Comparison of ENCODE assay signal across 15 cellular contexts in the genomic region with DNA sequence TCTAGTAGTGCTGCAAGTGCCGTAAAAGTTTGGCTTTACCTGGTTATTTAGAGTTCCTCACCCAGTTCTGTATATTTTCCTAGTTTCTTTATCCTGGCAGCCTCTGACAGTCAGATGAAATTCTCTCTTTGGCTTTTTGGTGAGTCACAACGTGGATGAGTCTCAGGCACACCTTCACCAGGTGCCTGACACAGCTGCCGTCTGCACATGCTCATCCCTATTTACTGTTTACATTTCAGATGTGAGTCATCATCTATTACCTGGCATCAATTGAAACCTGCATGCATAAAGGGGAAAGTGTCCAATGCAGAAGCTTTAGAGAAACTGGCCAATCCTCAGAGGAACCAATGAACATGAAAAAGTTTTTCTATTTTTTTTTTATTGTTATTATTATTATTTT. TPM values are rescaled to one million over a fixed set of nuclear protein-coding genes. Genes with fewer than 3 reads are reported as not detected.
DNase-seq lines count a peak whose midpoint lies in the region; ATAC-seq, FAIRE-seq and TF ChIP-seq lines count a peak whose summit lies in the region.
"Had no signal": no experiment of that assay in that cellular context is flagged by ENCODE, and none has a peak within 500 bp of the region (broad histone marks: within the 10 kb centered on the region; RNA-seq: fewer than 3 reads in every experiment).

No MANE protein-coding gene starts in this region.

- H3K4me2 ChIP-seq in GM23338, result no peak overlapping the region

- H3K4me3 Mint-ChIP-seq in GM23338, result no peak overlapping the region
- H3K4me3 Mint-ChIP-seq: activated T-cell treated with anti-CD3 and anti-CD28 coated beads, Interleukin-2, amount 50 U/mL, for 72 hours; T-helper 1 cell treated with Interleukin-12 subunit alpha and Interleukin-12 subunit beta and Interleukin-4 antibody, amounts not matched to agents 30 μg/mL and 1 μg/mL, for 36 hours; WTC11 had no signal

- no peaks in the 10 kb centered on the region for H3K36me3 Mint-ChIP-seq in GM23338 (ENCODE audit: low read depth)
- H3K36me3 Mint-ChIP-seq: activated naive CD4-positive, alpha-beta T cell treated with anti-CD3 and anti-CD28 coated beads, Interleukin-2, amount 50 U/mL, for 72 hours; WTC11 had no signal

- TF ChIP-seq CTCF in epithelial cell of esophagus (IDR thresholded peaks at IDR 0.05; ENCODE audit: insufficient read depth, low read depth, low read length, missing control alignments), result no peak
- no peak for TF ChIP-seq CTCF in esophagus squamous epithelium (IDR thresholded peaks at IDR 0.05)
- TF ChIP-seq CTCF in gastrocnemius medialis (IDR thresholded peaks at IDR 0.05 in 4 of 5, conservative IDR thresholded peaks at IDR 0.05 in 1 of 5), result no peak
- no peak for TF ChIP-seq CTCF in GM23338 (conservative IDR thresholded peaks at IDR 0.05; ENCODE audit: low read depth in 2 of 2)

- peaks cover 5% of the 10 kb centered on the region for H3K27me3 Mint-ChIP-seq in GM23338 (ENCODE audit: insufficient read depth, low read depth, poor library complexity)

- DNase-seq in NCI-H1417 (lab: John Stamatoyannopoulos, UW) (peak in 2 of 3 experiments; percentile 40 to 76), NCI-H1417 treated with DMSO at 0.1 percent for 48 hours (lab: John Stamatoyannopoulos, UW) (no peak), NCI-H345 treated with DMSO at 0.1 percent for 48 hours (lab: John Stamatoyannopoulos, UW; ENCODE audit: unreplicated experiment) (peak; percentile 65), epithelial cell of esophagus (ENCODE audit: low read depth) (peak; percentile 98), urothelium cell line (ENCODE audit: low spot score) (peak; percentile 35), esophagus squamous epithelium (lab: John Stamatoyannopoulos, UW) (no peak), gastrocnemius medialis (no peak), GM23338 (ENCODE audit: low spot score) (no peak)
- DNase-seq: activated T-cell treated with anti-CD3 and anti-CD28 coated beads, Interleukin-2, amount 50 U/mL, for 72 hours; NCI-H2081 treated with DMSO at 0.1 percent for 48 hours had no signal

- in situ Hi-C loops in gastrocnemius medialis (cut with MboI; ENCODE audit: low sequenced_read_pairs in 4 of 4), result no loop called here

- no peaks in the 10 kb centered on the region for H3K36me3 ChIP-seq in esophagus squamous epithelium
- H3K36me3 ChIP-seq in gastrocnemius medialis, result no peaks in the 10 kb centered on the region
- no peaks in the 10 kb centered on the region for H3K36me3 ChIP-seq in GM23338 (ENCODE audit: insufficient read depth)

- H3K4me3 ChIP-seq in epithelial cell of esophagus (ENCODE audit: low read length), result no peak overlapping the region
- no peak overlapping the region for H3K4me3 ChIP-seq in esophagus squamous epithelium
- H3K4me3 ChIP-seq in gastrocnemius medialis, result no peak overlapping the region
- no peak overlapping the region for H3K4me3 ChIP-seq in GM23338

- intact Hi-C loops in esophagus squamous epithelium (cut with DNase I) (no loop called here), gastrocnemius medialis (cut with DNase I; ENCODE audit: low total_unique reads) (no loop called here)

- FAIRE-seq in urothelium cell line (lab: Jason Lieb, UNC), result no peak
- FAIRE-seq: GM12891 had no signal

- no peak overlapping the region for H2AFZ ChIP-seq in GM23338

- H3K27me3 ChIP-seq in esophagus squamous epithelium (peaks cover 0 to 4% (median 0%) of the 10 kb centered on the region in 4 donors), gastrocnemius medialis (no peaks in the 10 kb centered on the region), GM23338 (ENCODE audit: insufficient read depth) (no peaks in the 10 kb centered on the region)

- no peaks in the 10 kb centered on the region for H3F3A ChIP-seq in GM23338 (replicated peaks; ENCODE audit: low read depth)

- H3K4me1 Mint-ChIP-seq in GM23338, result peaks cover 19% of the 10 kb centered on the region

- no peaks in the 10 kb centered on the region for H3K79me2 ChIP-seq in GM23338 (replicated peaks; ENCODE audit: insufficient read depth)

- 22 to 41% methylated on average over 3 of the region's 3 CpGs for WGBS in esophagus squamous epithelium, 2 donors

- no peaks in the 10 kb centered on the region for H3K9me2 ChIP-seq in GM23338 (ENCODE audit: insufficient read depth)

- H3K4me1 ChIP-seq in esophagus squamous epithelium (peaks cover 4 to 53% (median 4%) of the 10 kb centered on the region in 3 donors), gastrocnemius medialis (no peaks in the 10 kb centered on the region), GM23338 (ENCODE audit: insufficient read depth) (no peaks in the 10 kb centered on the region; the same call in 1 of the 2 replicates)

- ATAC-seq in gastrocnemius medialis (no peak), GM23338 (no peak)
- ATAC-seq: activated naive CD4-positive, alpha-beta T cell treated with anti-CD3 and anti-CD28 coated beads, Interleukin-2, amount 50 U/mL, for 72 hours; activated T-cell treated with anti-CD3 and anti-CD28 coated beads, Interleukin-2, amount 50 U/mL, for 72 hours; WTC11 had no signal

- H3K27ac Mint-ChIP-seq in GM23338, result no peak overlapping the region
- H3K27ac Mint-ChIP-seq: activated naive CD4-positive, alpha-beta T cell treated with anti-CD3 and anti-CD28 coated beads, Interleukin-2, amount 50 U/mL, for 72 hours; activated T-cell treated with anti-CD3 and anti-CD28 coated beads, Interleukin-2, amount 50 U/mL, for 72 hours; T-helper 1 cell treated with Interleukin-12 subunit alpha and Interleukin-12 subunit beta and Interleukin-4 antibody, amounts not matched to agents 30 μg/mL and 1 μg/mL, for 36 hours; WTC11 had no signal

- H3K9me3 ChIP-seq in esophagus squamous epithelium, result no peaks in the 10 kb centered on the region
- no peaks in the 10 kb centered on the region for H3K9me3 ChIP-seq in gastrocnemius medialis

- H4K20me1 ChIP-seq in GM23338 (replicated peaks; ENCODE audit: insufficient read depth), result no peaks in the 10 kb centered on the region

- H3K9me3 Mint-ChIP-seq in GM23338, result no peaks in the 10 kb centered on the region
- H3K9me3 Mint-ChIP-seq: activated naive CD4-positive, alpha-beta T cell treated with anti-CD3 and anti-CD28 coated beads, Interleukin-2, amount 50 U/mL, for 72 hours; activated T-cell treated with anti-CD3 and anti-CD28 coated beads, Interleukin-2, amount 50 U/mL, for 72 hours; T-helper 1 cell treated with Interleukin-12 subunit alpha and Interleukin-12 subunit beta and Interleukin-4 antibody, amounts not matched to agents 30 μg/mL and 1 μg/mL, for 36 hours; WTC11 had no signal

- H3K27ac ChIP-seq in esophagus squamous epithelium, result peak overlapping the region in 1 of 4 donors; percentile 17
- no peak overlapping the region for H3K27ac ChIP-seq in gastrocnemius medialis
- no peak overlapping the region for H3K27ac ChIP-seq in GM23338 (ENCODE audit: low read depth)

- TF ChIP-seq POLR2A in esophagus squamous epithelium (IDR thresholded peaks at IDR 0.05), result no peak
- no peak for TF ChIP-seq POLR2A in gastrocnemius medialis (IDR thresholded peaks at IDR 0.05)

TF ChIP-seq in GM23338, 12 proteins besides CTCF, POLR2A, EP300 and RAD21 (continues in another document):
- TF ChIP-seq, protein P1, sequence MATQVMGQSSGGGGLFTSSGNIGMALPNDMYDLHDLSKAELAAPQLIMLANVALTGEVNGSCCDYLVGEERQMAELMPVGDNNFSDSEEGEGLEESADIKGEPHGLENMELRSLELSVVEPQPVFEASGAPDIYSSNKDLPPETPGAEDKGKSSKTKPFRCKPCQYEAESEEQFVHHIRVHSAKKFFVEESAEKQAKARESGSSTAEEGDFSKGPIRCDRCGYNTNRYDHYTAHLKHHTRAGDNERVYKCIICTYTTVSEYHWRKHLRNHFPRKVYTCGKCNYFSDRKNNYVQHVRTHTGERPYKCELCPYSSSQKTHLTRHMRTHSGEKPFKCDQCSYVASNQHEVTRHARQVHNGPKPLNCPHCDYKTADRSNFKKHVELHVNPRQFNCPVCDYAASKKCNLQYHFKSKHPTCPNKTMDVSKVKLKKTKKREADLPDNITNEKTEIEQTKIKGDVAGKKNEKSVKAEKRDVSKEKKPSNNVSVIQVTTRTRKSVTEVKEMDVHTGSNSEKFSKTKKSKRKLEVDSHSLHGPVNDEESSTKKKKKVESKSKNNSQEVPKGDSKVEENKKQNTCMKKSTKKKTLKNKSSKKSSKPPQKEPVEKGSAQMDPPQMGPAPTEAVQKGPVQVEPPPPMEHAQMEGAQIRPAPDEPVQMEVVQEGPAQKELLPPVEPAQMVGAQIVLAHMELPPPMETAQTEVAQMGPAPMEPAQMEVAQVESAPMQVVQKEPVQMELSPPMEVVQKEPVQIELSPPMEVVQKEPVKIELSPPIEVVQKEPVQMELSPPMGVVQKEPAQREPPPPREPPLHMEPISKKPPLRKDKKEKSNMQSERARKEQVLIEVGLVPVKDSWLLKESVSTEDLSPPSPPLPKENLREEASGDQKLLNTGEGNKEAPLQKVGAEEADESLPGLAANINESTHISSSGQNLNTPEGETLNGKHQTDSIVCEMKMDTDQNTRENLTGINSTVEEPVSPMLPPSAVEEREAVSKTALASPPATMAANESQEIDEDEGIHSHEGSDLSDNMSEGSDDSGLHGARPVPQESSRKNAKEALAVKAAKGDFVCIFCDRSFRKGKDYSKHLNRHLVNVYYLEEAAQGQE (IDR thresholded peaks at IDR 0.05; ENCODE audit: unreplicated experiment), result no peak
- TF ChIP-seq CREB1 (CRISPR knock-in tag; IDR thresholded peaks at IDR 0.05; ENCODE audit: low read depth) (no peak), EZH2 (IDR thresholded peaks at IDR 0.05; ENCODE audit: low read depth, unreplicated experiment) (no peak), ZNF331 (CRISPR knock-in tag; IDR thresholded peaks at IDR 0.05; ENCODE audit: low read depth) (no peak), NANOG (IDR thresholded peaks at IDR 0.05; ENCODE audit: borderline replicate concordance) (no peak), EZH2phosphoT487 (IDR thresholded peaks at IDR 0.05; ENCODE audit: unreplicated experiment) (no peak), JUNB (IDR thresholded peaks at IDR 0.05; ENCODE audit: unreplicated experiment) (no peak), STAT1 (IDR thresholded peaks at IDR 0.05; ENCODE audit: unreplicated experiment) (no peak)
- TF ChIP-seq, protein P2, sequence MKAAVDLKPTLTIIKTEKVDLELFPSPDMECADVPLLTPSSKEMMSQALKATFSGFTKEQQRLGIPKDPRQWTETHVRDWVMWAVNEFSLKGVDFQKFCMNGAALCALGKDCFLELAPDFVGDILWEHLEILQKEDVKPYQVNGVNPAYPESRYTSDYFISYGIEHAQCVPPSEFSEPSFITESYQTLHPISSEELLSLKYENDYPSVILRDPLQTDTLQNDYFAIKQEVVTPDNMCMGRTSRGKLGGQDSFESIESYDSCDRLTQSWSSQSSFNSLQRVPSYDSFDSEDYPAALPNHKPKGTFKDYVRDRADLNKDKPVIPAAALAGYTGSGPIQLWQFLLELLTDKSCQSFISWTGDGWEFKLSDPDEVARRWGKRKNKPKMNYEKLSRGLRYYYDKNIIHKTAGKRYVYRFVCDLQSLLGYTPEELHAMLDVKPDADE (IDR thresholded peaks at IDR 0.05), result no peak

RNA-seq across cellular contexts. Expression of a gene that starts 33.3 kb away (rescaled TPM):
- total RNA-seq in esophagus squamous epithelium (10 to 100 TPM; 16.8 to 26.1 (median 19.3) TPM), gastrocnemius medialis (under 1 TPM in 1 of 4 donors, not detected in 3; 0.07 TPM)
- total RNA-seq in GM23338 (2014; rRNA removed; shearing (Covaris generic)), result not detected in 2 replicates
- not detected in 2 replicates for polyA plus RNA-seq in GM23338 (2016; fragmentation: Nextera tagmentation; extraction: Ambion mirVana)
- total RNA-seq: activated naive CD4-positive, alpha-beta T cell treated with anti-CD3 and anti-CD28 coated beads, Interleukin-2, amount 50 U/mL, for 72 hours; activated T-cell treated with anti-CD3 and anti-CD28 coated beads, Interleukin-2, amount 50 U/mL, for 72 hours; temporal lobe; WTC11 had no signal

Comparison
In these comparisons a context has a peak if more than half of its experiments do, and no peak if none do; other contexts are left out.
1. DNase-seq: peak in NCI-H1417 (2 of 3), NCI-H345 treated with DMSO at 0.1 percent for 48 hours (single experiment), epithelial cell of esophagus (single experiment) and urothelium cell line (single experiment); none in NCI-H1417 treated with DMSO at 0.1 percent for 48 hours (single experiment), esophagus squamous epithelium (single experiment), gastrocnemius medialis (0 of 2) and GM23338 (single experiment).
2. RNA of a gene that starts 33.3 kb away (total RNA-seq): 16.8 to 26.1 TPM in esophagus squamous epithelium; 0.07 TPM in gastrocnemius medialis and not detected in GM23338; every median in the first group is over 10 times any median in the second.